ENCODE assay signal across 8 cellular contexts in the genomic region with DNA sequence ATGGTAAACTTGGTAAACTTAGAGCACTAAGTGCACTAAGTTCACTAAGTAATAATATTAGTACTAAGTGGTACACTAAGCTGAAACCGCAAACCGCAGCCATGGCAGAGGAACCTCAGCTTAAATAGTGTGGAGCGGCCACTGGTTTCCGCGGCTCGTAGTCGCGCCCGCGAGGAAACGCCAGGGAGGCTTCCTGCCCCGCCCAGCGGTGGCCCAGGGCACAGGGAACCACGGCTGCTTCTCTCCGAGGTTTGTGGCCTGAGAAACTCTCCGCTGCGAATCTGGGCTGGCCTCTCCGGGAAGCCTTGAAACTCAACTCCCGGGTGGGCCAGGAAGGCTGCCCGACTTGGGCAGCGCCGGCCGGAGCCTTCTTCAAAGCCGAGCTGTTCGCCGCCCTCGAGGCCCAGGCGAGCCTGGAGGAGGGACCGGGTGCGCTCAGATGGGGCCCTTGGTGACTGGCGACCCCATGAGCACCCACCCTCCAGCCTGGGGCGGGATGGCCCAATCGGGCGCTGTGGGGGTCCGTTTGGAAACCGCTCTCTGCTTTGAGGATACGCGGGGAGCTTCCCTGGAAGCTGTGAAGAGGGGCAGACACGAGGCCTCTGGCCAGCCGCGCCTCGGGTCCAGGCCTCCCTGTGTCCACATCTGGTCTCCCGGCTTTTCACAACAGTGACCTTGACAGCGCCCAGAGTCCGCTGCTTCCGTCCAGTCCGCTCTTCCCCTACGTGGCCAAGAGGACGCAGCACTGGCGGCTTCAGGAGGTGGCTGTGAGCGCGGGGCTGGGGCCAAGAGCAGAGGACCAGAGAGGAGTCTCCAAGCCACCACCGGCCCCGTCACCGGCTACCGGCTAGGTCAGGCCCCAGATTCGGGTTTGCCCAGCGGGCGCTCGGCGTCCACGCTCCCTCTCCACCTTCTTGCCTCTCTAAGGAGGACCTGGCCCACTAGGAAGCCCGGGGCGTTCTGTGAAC. TPM values are rescaled to one million over a fixed set of nuclear protein-coding genes. Genes with fewer than 3 reads are reported as not detected.
DNase-seq lines count a peak whose midpoint lies in the region; ATAC-seq lines count a peak whose summit lies in the region.

No MANE protein-coding gene starts in this region.

- intact Hi-C loops in activated CD4-positive, alpha-beta T cell treated with anti-CD3 and anti-CD28 coated beads, Interleukin-2, amount 10 ng/mL, durations not matched to agents 24 days and 14 days (cut with micrococcal nuclease) = loop anchor here (1.0 kb wide), 1 partner anchor 11 kb away; no protein-coding TSS in a partner anchor

- peaks cover 4 to 10% (median 4%) of the 10 kb centered on the region in 3 donors for H3K9me3 Mint-ChIP-seq in IgD-negative memory B cell
- peaks cover 8% of the 10 kb centered on the region for H3K9me3 Mint-ChIP-seq in activated CD4-positive, alpha-beta T cell treated with anti-CD3 and anti-CD28 coated beads, Interleukin-2, amount 10 ng/mL, durations not matched to agents 24 days and 14 days

- no peaks in the 10 kb centered on the region for H3K36me3 Mint-ChIP-seq in IgD-negative memory B cell
- no peaks in the 10 kb centered on the region for H3K36me3 Mint-ChIP-seq in activated CD4-positive, alpha-beta T cell treated with anti-CD3 and anti-CD28 coated beads, Interleukin-2, amount 10 ng/mL, durations not matched to agents 24 days and 14 days (ENCODE audit: low read depth)

- peak overlapping the region in 1 of 3 donors; percentile 45 for H3K27ac Mint-ChIP-seq in IgD-negative memory B cell
- no peak overlapping the region for H3K27ac Mint-ChIP-seq in activated CD4-positive, alpha-beta T cell treated with anti-CD3 and anti-CD28 coated beads, Interleukin-2, amount 10 ng/mL, durations not matched to agents 24 days and 14 days

- H3K4me3 Mint-ChIP-seq in IgD-negative memory B cell = peak overlapping the region in 3 of 4 donors; percentile 76 to 77 (median 77)
- no peak overlapping the region for H3K4me3 Mint-ChIP-seq in activated CD4-positive, alpha-beta T cell treated with anti-CD3 and anti-CD28 coated beads, Interleukin-2, amount 10 ng/mL, durations not matched to agents 24 days and 14 days

- peaks cover 74% of the 10 kb centered on the region for H3K27me3 Mint-ChIP-seq in IgD-negative memory B cell
- peaks cover 87% of the 10 kb centered on the region for H3K27me3 Mint-ChIP-seq in activated CD4-positive, alpha-beta T cell treated with anti-CD3 and anti-CD28 coated beads, Interleukin-2, amount 10 ng/mL, durations not matched to agents 24 days and 14 days

- DNase-seq in activated CD4-positive, alpha-beta T cell treated with anti-CD3 and anti-CD28 coated beads, Interleukin-2, amount 10 ng/mL, durations not matched to agents 24 days and 14 days = peak; percentile 88
- DNase-seq in fibroblast of peridontal ligament (ENCODE audit: extremely low read depth) (peak; percentile 15), iPS-NIHi7 (ENCODE audit: extremely low spot score) (no peak), SW 1271 (lab: John Stamatoyannopoulos, UW) (no peak)
- DNase-seq in stimulated activated CD4-positive, alpha-beta T cell treated with anti-CD3 and anti-CD28 coated beads, Interleukin-4, amount 100 ng/mL, for 4 hours = peak; percentile 45 to 54

- ATAC-seq in HG02623 (IDR thresholded peaks at IDR 0.05; ENCODE audit: unreplicated experiment) (no peak), HG02970 (IDR thresholded peaks at IDR 0.05; ENCODE audit: low FRiP score, unreplicated experiment) (no peak)

- H3K4me1 Mint-ChIP-seq in IgD-negative memory B cell = peaks cover 21 to 33% (median 30%) of the 10 kb centered on the region in 3 donors
- peaks cover 21% of the 10 kb centered on the region for H3K4me1 Mint-ChIP-seq in activated CD4-positive, alpha-beta T cell treated with anti-CD3 and anti-CD28 coated beads, Interleukin-2, amount 10 ng/mL, durations not matched to agents 24 days and 14 days

RNA-seq across cellular contexts. Expression of gene HLA-E, which starts 25.4 kb away (rescaled TPM):
- polyA plus RNA-seq in IgD-negative memory B cell = 2,343 TPM
- total RNA-seq in activated CD4-positive, alpha-beta T cell treated with anti-CD3 and anti-CD28 coated beads, Interleukin-2, amount 10 ng/mL, durations not matched to agents 24 days and 14 days = 484 and 488 TPM in 2 replicates

Comparison
In these comparisons a context has a peak if more than half of its experiments do, and no peak if none do; other contexts are left out.
1. DNase-seq: peak in activated CD4-positive, alpha-beta T cell treated with anti-CD3 and anti-CD28 coated beads, Interleukin-2, amount 10 ng/mL, durations not matched to agents 24 days and 14 days (single experiment), fibroblast of peridontal ligament (single experiment) and stimulated activated CD4-positive, alpha-beta T cell treated with anti-CD3 and anti-CD28 coated beads, Interleukin-4, amount 100 ng/mL, for 4 hours (2 of 2); none in iPS-NIHi7 (single experiment) and SW 1271 (0 of 2).